8 cellular contexts compared by ENCODE assay signal in genomic region chr12:120470150-120470817, GRCh38. TPM values are rescaled to one million over a fixed set of nuclear protein-coding genes. Genes with fewer than 3 reads are reported as not detected.
DNase-seq lines count a peak whose midpoint lies in the region; ATAC-seq and TF ChIP-seq lines count a peak whose summit lies in the region.

No MANE protein-coding gene starts in this region.

- no peak overlapping the region for H2BK5ac ChIP-seq in mesenchymal stem cell (ENCODE audit: low read depth, low read length, poor library complexity, severe bottlenecking)

- H3K4me3 ChIP-seq in BJ (ENCODE audit: low read depth, low read length) (peak overlapping the region; percentile 80), mesenchymal stem cell (ENCODE audit: insufficient read depth in 1 of 2, low read depth in 1 of 2, low read length in 2 of 2) (peak overlapping the region; percentile 93 to 100), vagina (peak overlapping the region; percentile 92)

- ATAC-seq in GM21367 (IDR thresholded peaks at IDR 0.05; ENCODE audit: unreplicated experiment): peak; percentile 22

- H3K27ac ChIP-seq in mesenchymal stem cell (ENCODE audit: low read length, poor library complexity, severe bottlenecking) (no peak overlapping the region), vagina (peak overlapping the region; percentile 93)

- peak overlapping the region; percentile 1 to 85 for H3K18ac ChIP-seq in mesenchymal stem cell (ENCODE audit: low read depth in 1 of 2, low read length in 2 of 2)

- H3K14ac ChIP-seq in mesenchymal stem cell (ENCODE audit: low read length in 2 of 2): peak overlapping the region in 1 of 2 experiments; percentile 30

- DNase-seq in BJ (ENCODE audit: low read depth) (no peak), NCI-H345 treated with DMSO at 0.1 percent for 48 hours (lab: John Stamatoyannopoulos, UW; ENCODE audit: unreplicated experiment) (peak; percentile 15), chondrocyte (ENCODE audit: low spot score) (no peak), mesenchymal stem cell (peak; percentile 49), vagina (ENCODE audit: extremely low spot score in 2 of 2) (no peak), KG1 (lab: John Stamatoyannopoulos, UW) (no peak), head of caudate nucleus (no peak)

- no peak overlapping the region for H2BK15ac ChIP-seq in mesenchymal stem cell (ENCODE audit: low read depth, poor library complexity, severe bottlenecking)

- H3K9me3 Mint-ChIP-seq in chondrocyte (ENCODE audit: low read depth): no peaks in the 10 kb centered on the region

- POLR2A ChIA-PET in BJ (lab: Charles Lee): no interaction called here

- TF ChIP-seq CTCF in BJ (IDR thresholded peaks at IDR 0.05; ENCODE audit: insufficient read depth, low read depth, low read length): no peak
- no peak for TF ChIP-seq CTCF in chondrocyte (IDR thresholded peaks at IDR 0.05)
- TF ChIP-seq CTCF in vagina (IDR thresholded peaks at IDR 0.05): no peak

- TF ChIP-seq POLR2A in vagina (IDR thresholded peaks at IDR 0.05): no peak

- H3K36me3 ChIP-seq in BJ (ENCODE audit: control insufficient read depth, insufficient read depth, low read length) (peaks cover 4% of the 10 kb centered on the region), mesenchymal stem cell (ENCODE audit: control insufficient read depth in 1 of 2, insufficient read depth in 2 of 2, low read depth in 1 of 2, low read length in 2 of 2) (peaks cover 4 to 17% of the 10 kb centered on the region in 2 experiments), vagina (peaks cover 0 to under 1% of the 10 kb centered on the region in 2 donors)

- H2BK12ac ChIP-seq in mesenchymal stem cell (ENCODE audit: low read length in 2 of 2): peak overlapping the region in 1 of 2 experiments; percentile 79

- intact Hi-C loops in vagina (cut with DNase I): no loop called here
- intact Hi-C loops in head of caudate nucleus (cut with DNase I): no loop called here

- no peaks in the 10 kb centered on the region for H3K27me3 ChIP-seq in BJ (ENCODE audit: control insufficient read depth, insufficient read depth, low read length)
- no peaks in the 10 kb centered on the region for H3K27me3 ChIP-seq in mesenchymal stem cell (ENCODE audit: control insufficient read depth in 1 of 2, insufficient read depth in 1 of 2, low read length in 2 of 2)
- H3K27me3 ChIP-seq in vagina: no peaks in the 10 kb centered on the region

- peak overlapping the region; percentile 87 for H3K27ac Mint-ChIP-seq in chondrocyte (ENCODE audit: unreplicated experiment)

- H3K9me3 ChIP-seq in mesenchymal stem cell (ENCODE audit: control insufficient read depth, low read length) (no peaks in the 10 kb centered on the region), vagina (no peaks in the 10 kb centered on the region)

- H2AK5ac ChIP-seq in mesenchymal stem cell (ENCODE audit: low read length, severe bottlenecking): no peak overlapping the region

- H3K36me3 Mint-ChIP-seq in chondrocyte (ENCODE audit: low read depth): peaks cover under 1% of the 10 kb centered on the region

- H3K4ac ChIP-seq in mesenchymal stem cell (ENCODE audit: low read depth in 1 of 2, low read length in 2 of 2): peak overlapping the region; percentile 10 to 49

- peak overlapping the region; percentile 94 for H3K4me3 Mint-ChIP-seq in chondrocyte (ENCODE audit: unreplicated experiment)

- no peak overlapping the region for H2BK120ac ChIP-seq in mesenchymal stem cell (ENCODE audit: low read depth, low read length)

- 69% methylated on average over 27 of the region's 27 CpGs for WGBS in mesenchymal stem cell

- no peak overlapping the region for H3K23ac ChIP-seq in mesenchymal stem cell (ENCODE audit: low read length in 2 of 2)

- peak overlapping the region; percentile 84 for H3K4me2 ChIP-seq in mesenchymal stem cell (ENCODE audit: low read length, poor library complexity, severe bottlenecking)

- no peaks in the 10 kb centered on the region for H3K27me3 Mint-ChIP-seq in chondrocyte (ENCODE audit: low read depth)

- peaks cover 56% of the 10 kb centered on the region for H3K4me1 Mint-ChIP-seq in chondrocyte (ENCODE audit: low read depth)

- H3K9ac ChIP-seq in mesenchymal stem cell (ENCODE audit: low read length): peak overlapping the region; percentile 92

- H2AFZ ChIP-seq in mesenchymal stem cell (ENCODE audit: low read depth, low read length): peak overlapping the region; percentile 99

- peak overlapping the region; percentile 79 for H4K8ac ChIP-seq in mesenchymal stem cell (ENCODE audit: low read length)

- peaks cover 12% of the 10 kb centered on the region for H3K79me1 ChIP-seq in mesenchymal stem cell (replicated peaks; ENCODE audit: low read length, poor library complexity, severe bottlenecking)

- H3K4me1 ChIP-seq in mesenchymal stem cell (ENCODE audit: control insufficient read depth, insufficient read depth, low read depth, low read length): peaks cover 14% of the 10 kb centered on the region
- peaks cover 44% of the 10 kb centered on the region for H3K4me1 ChIP-seq in vagina

- CTCF ChIA-PET in BJ (lab: Yijun Ruan, JAX): interaction anchor here (0.6 to 6.0 kb wide), 10 partner anchors 12 to 91 kb away, joined by 3 to 57 read pairs (median 5); partner anchors contain the start of gene DYNLL1

- H4K91ac ChIP-seq in mesenchymal stem cell (ENCODE audit: low read length): no peak overlapping the region

RNA-seq across cellular contexts. Expression of gene SRSF9, which starts 0.7 kb away (rescaled TPM):
- 88.0 and 108 TPM in 2 replicates for polyA plus RNA-seq in BJ (2011; rRNA removed)
- 26.7 and 39.5 TPM in 2 replicates for polyA minus RNA-seq in BJ (2011; rRNA and poly(A)+ RNA removed)
- total RNA-seq in chondrocyte: 108 to 150 TPM (median 113 TPM) in 3 replicates
- polyA plus RNA-seq in mesenchymal stem cell (2013, experiment 1 of 2): 183 TPM
- polyA plus RNA-seq in mesenchymal stem cell (2013, experiment 2 of 2): 189 TPM
- total RNA-seq in vagina: 105 TPM

RNA-seq across cellular contexts. Expression of gene GATC, which starts 24.0 kb away (rescaled TPM):
- polyA plus RNA-seq in BJ (2011; rRNA removed): 14.8 and 17.9 TPM in 2 replicates
- 7.9 and 21.1 TPM in 2 replicates for polyA minus RNA-seq in BJ (2011; rRNA and poly(A)+ RNA removed)
- total RNA-seq in chondrocyte: 17.6 to 18.8 TPM (median 18.0 TPM) in 3 replicates
- 17.7 TPM for polyA plus RNA-seq in mesenchymal stem cell (2013, experiment 1 of 2)
- polyA plus RNA-seq in mesenchymal stem cell (2013, experiment 2 of 2): 17.6 TPM
- 15.5 TPM for total RNA-seq in vagina

RNA-seq across cellular contexts. Expression of gene TRIAP1, which starts 24.1 kb away (rescaled TPM):
- 24.7 and 45.0 TPM in 2 replicates for polyA plus RNA-seq in BJ (2011; rRNA removed)
- polyA minus RNA-seq in BJ (2011; rRNA and poly(A)+ RNA removed): 3.7 and 4.8 TPM in 2 replicates
- 26.3 to 32.3 TPM (median 27.1 TPM) in 3 replicates for total RNA-seq in chondrocyte
- 51.1 TPM for polyA plus RNA-seq in mesenchymal stem cell (2013, experiment 1 of 2)
- 56.2 TPM for polyA plus RNA-seq in mesenchymal stem cell (2013, experiment 2 of 2)
- 3.9 TPM for total RNA-seq in vagina

RNA-seq across cellular contexts. Expression of gene DYNLL1, which starts 25.6 kb away (rescaled TPM):
- 358 and 610 TPM in 2 replicates for polyA plus RNA-seq in BJ (2011; rRNA removed)
- polyA minus RNA-seq in BJ (2011; rRNA and poly(A)+ RNA removed): 77.2 and 81.2 TPM in 2 replicates
- total RNA-seq in chondrocyte: 317 to 550 TPM (median 322 TPM) in 3 replicates
- polyA plus RNA-seq in mesenchymal stem cell (2013, experiment 1 of 2): 419 TPM
- 417 TPM for polyA plus RNA-seq in mesenchymal stem cell (2013, experiment 2 of 2)
- total RNA-seq in vagina: 318 TPM

RNA-seq across cellular contexts. Expression of gene COX6A1, which starts 32.4 kb away (rescaled TPM):
- polyA plus RNA-seq in BJ (2011; rRNA removed): 362 and 557 TPM in 2 replicates
- 84.4 and 141 TPM in 2 replicates for polyA minus RNA-seq in BJ (2011; rRNA and poly(A)+ RNA removed)
- 299 to 302 TPM (median 300 TPM) in 3 replicates for total RNA-seq in chondrocyte
- 718 TPM for polyA plus RNA-seq in mesenchymal stem cell (2013, experiment 1 of 2)
- 727 TPM for polyA plus RNA-seq in mesenchymal stem cell (2013, experiment 2 of 2)
- total RNA-seq in vagina: 928 TPM

Comparison
In these comparisons a context has a peak if more than half of its experiments do, and no peak if none do; other contexts are left out.
1. DNase-seq: peak in NCI-H345 treated with DMSO at 0.1 percent for 48 hours (single experiment) and mesenchymal stem cell (single experiment); none in BJ (single experiment), chondrocyte (single experiment), vagina (0 of 2), KG1 (single experiment) and head of caudate nucleus (0 of 42).
2. Peak in every context shown above with its lines, with median percentiles within 50 percentile points of each other: H3K4me3 ChIP-seq.